Comparison of ENCODE assay signal across 42 cellular contexts in the genomic region with DNA sequence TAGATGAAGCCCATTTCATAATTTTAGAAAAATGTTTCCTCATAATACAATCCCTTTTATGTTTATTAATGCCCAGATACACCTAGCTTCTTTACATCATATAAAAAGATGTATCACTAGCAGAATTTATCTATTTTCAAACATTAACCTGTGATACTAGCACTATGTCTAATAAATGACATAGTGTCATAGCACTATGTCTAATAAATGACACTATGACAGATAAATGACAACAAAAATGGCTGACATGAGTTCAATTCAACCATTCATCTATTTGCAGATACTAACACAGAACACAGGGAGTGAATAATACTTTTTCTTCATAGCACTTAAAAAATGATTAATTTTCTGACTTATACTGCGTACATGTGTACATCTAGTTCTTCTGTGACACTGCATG. TPM values are rescaled to one million over a fixed set of nuclear protein-coding genes. Genes with fewer than 3 reads are reported as not detected.
"Had no signal": no experiment of that assay in that cellular context is flagged by ENCODE, and none has a peak within 500 bp of the region (broad histone marks: within the 10 kb centered on the region; RNA-seq: fewer than 3 reads in every experiment).

No MANE protein-coding gene starts in this region.

- H3K36me3 Mint-ChIP-seq: activated naive CD4-positive, alpha-beta T cell treated with anti-CD3 and anti-CD28 coated beads, Interleukin-2, amount 10 ng/mL, durations not matched to agents 7 days and 5 days; activated naive CD4-positive, alpha-beta T cell treated with anti-CD3 and anti-CD28 coated beads, Interleukin-2, amount 50 U/mL, for 24 hours; activated naive CD4-positive, alpha-beta T cell treated with anti-CD3 and anti-CD28 coated beads, Interleukin-2, amount 50 U/mL, for 72 hours; activated naive CD8-positive, alpha-beta T cell; activated naive CD8-positive, alpha-beta T cell treated with anti-CD3 and anti-CD28 coated beads for 36 hours; activated naive CD8-positive, alpha-beta T cell treated with anti-CD3 and anti-CD28 coated beads, Interleukin-2, amount 10 ng/mL, durations not matched to agents 7 days and 5 days; brain had no signal

- DNase-seq: activated effector memory CD4-positive, alpha-beta T cell treated with anti-CD3 and anti-CD28 coated beads, Interleukin-2, amount 50 U/mL, for 16 hours; activated effector memory CD4-positive, alpha-beta T cell treated with Interleukin-2 at 50 U/mL for 16 hours; activated gamma-delta T cell; activated gamma-delta T cell treated with Interleukin-2 at 50 U/mL for 16 hours; activated naive CD4-positive, alpha-beta T cell; activated naive CD4-positive, alpha-beta T cell treated with anti-CD3 and anti-CD28 coated beads for 36 hours; activated naive CD4-positive, alpha-beta T cell treated with anti-CD3 and anti-CD28 coated beads, Interleukin-2, amount 10 ng/mL, durations not matched to agents 7 days and 5 days; activated naive CD4-positive, alpha-beta T cell treated with anti-CD3 and anti-CD28 coated beads, Interleukin-2, amount 50 U/mL, for 16 hours; activated naive CD4-positive, alpha-beta T cell treated with Interleukin-2 at 50 U/mL for 16 hours; activated naive CD8-positive, alpha-beta T cell treated with anti-CD3 and anti-CD28 coated beads for 36 hours; activated naive CD8-positive, alpha-beta T cell treated with anti-CD3 and anti-CD28 coated beads, Interleukin-2, amount 10 ng/mL, durations not matched to agents 7 days and 5 days; activated naive CD8-positive, alpha-beta T cell treated with anti-CD3 and anti-CD28 coated beads, Interleukin-2, amount 50 U/mL, for 24 hours; activated T-cell treated with anti-CD3 and anti-CD28 coated beads, Interleukin-2, amount 50 U/mL, for 1 hour; activated T-cell treated with anti-CD3 and anti-CD28 coated beads, Interleukin-2, amount 50 U/mL, for 4 hours; activated T-cell treated with anti-CD3 and anti-CD28 coated beads, Interleukin-2, amount 50 U/mL, for 48 hours; adrenal gland; amniotic stem cell; amygdala; anterior cingulate cortex; aorta; body of pancreas; brain microvascular endothelial cell; caudate nucleus; central memory CD4-positive, alpha-beta T cell; cerebellar nuclear complex had no signal

- H3K9me3 Mint-ChIP-seq: activated naive CD4-positive, alpha-beta T cell treated with anti-CD3 and anti-CD28 coated beads for 36 hours; activated naive CD4-positive, alpha-beta T cell treated with anti-CD3 and anti-CD28 coated beads, Interleukin-2, amount 10 ng/mL, durations not matched to agents 7 days and 5 days; activated naive CD8-positive, alpha-beta T cell treated with anti-CD3 and anti-CD28 coated beads, Interleukin-2, amount 10 ng/mL, durations not matched to agents 7 days and 5 days; activated naive CD8-positive, alpha-beta T cell treated with anti-CD3 and anti-CD28 coated beads, Interleukin-2, amount 50 U/mL, for 24 hours; activated T-helper 1 cell treated with anti-CD3 and anti-CD28 coated beads, Interleukin-12 subunit alpha, Interleukin-12 subunit beta, Interleukin-2, Interleukin-4 antibody, amounts not matched to agents 30 ng/mL and 10 ng/mL and 1 ng/mL, durations not matched to agents 14 hours and 24 hours and 36 hours; activated T-helper 17 cell treated with anti-CD3 and anti-CD28 coated beads, Interleukin-2, amount 50 U/mL, for 72 hours; activated T-helper 2 cell treated with anti-CD3 and anti-CD28 coated beads, Interferon-gamma antibody, Interleukin-2, Interleukin-4, amounts not matched to agents 10 μg/mL and 5 μg/mL and 100 μg/mL, durations not matched to agents 14 hours and 24 hours and 36 hours; central memory CD8-positive, alpha-beta T cell had no signal

- H3K4me3 Mint-ChIP-seq: activated naive CD4-positive, alpha-beta T cell treated with anti-CD3 and anti-CD28 coated beads for 36 hours; activated naive CD4-positive, alpha-beta T cell treated with anti-CD3 and anti-CD28 coated beads, Interleukin-2, amount 10 ng/mL, durations not matched to agents 7 days and 5 days; activated naive CD4-positive, alpha-beta T cell treated with anti-CD3 and anti-CD28 coated beads, Interleukin-2, amount 50 U/mL, for 24 hours; activated naive CD8-positive, alpha-beta T cell; activated naive CD8-positive, alpha-beta T cell treated with anti-CD3 and anti-CD28 coated beads for 36 hours; activated naive CD8-positive, alpha-beta T cell treated with anti-CD3 and anti-CD28 coated beads, Interleukin-2, amount 10 ng/mL, durations not matched to agents 7 days and 5 days; activated naive CD8-positive, alpha-beta T cell treated with anti-CD3 and anti-CD28 coated beads, Interleukin-2, amount 50 U/mL, for 24 hours; activated T-cell treated with anti-CD3 and anti-CD28 coated beads, Interleukin-2, amount 50 U/mL, for 4 hours; activated T-helper 1 cell treated with anti-CD3 and anti-CD28 coated beads, Interleukin-12 subunit alpha, Interleukin-12 subunit beta, Interleukin-2, Interleukin-4 antibody, amounts not matched to agents 30 ng/mL and 10 ng/mL and 1 ng/mL, durations not matched to agents 14 hours and 24 hours and 36 hours; activated T-helper 17 cell treated with anti-CD3 and anti-CD28 coated beads, Interleukin-2, amount 50 U/mL, for 72 hours; brain; central memory CD8-positive, alpha-beta T cell had no signal

- H3K27me3 ChIP-seq: adrenal gland, ascending aorta, body of pancreas, brain microvascular endothelial cell, breast epithelium had no signal

- H3K27ac Mint-ChIP-seq: activated naive CD4-positive, alpha-beta T cell treated with anti-CD3 and anti-CD28 coated beads for 36 hours; activated naive CD4-positive, alpha-beta T cell treated with anti-CD3 and anti-CD28 coated beads, Interleukin-2, amount 10 ng/mL, durations not matched to agents 7 days and 5 days; activated naive CD4-positive, alpha-beta T cell treated with anti-CD3 and anti-CD28 coated beads, Interleukin-2, amount 50 U/mL, for 24 hours; activated naive CD4-positive, alpha-beta T cell treated with anti-CD3 and anti-CD28 coated beads, Interleukin-2, amount 50 U/mL, for 72 hours; activated naive CD8-positive, alpha-beta T cell treated with anti-CD3 and anti-CD28 coated beads for 36 hours; activated naive CD8-positive, alpha-beta T cell treated with anti-CD3 and anti-CD28 coated beads, Interleukin-2, amount 10 ng/mL, durations not matched to agents 7 days and 5 days; activated naive CD8-positive, alpha-beta T cell treated with anti-CD3 and anti-CD28 coated beads, Interleukin-2, amount 50 U/mL, for 24 hours; activated T-helper 1 cell treated with anti-CD3 and anti-CD28 coated beads, Interleukin-12 subunit alpha, Interleukin-12 subunit beta, Interleukin-2, Interleukin-4 antibody, amounts not matched to agents 30 ng/mL and 10 ng/mL and 1 ng/mL, durations not matched to agents 14 hours and 24 hours and 36 hours; activated T-helper 17 cell treated with anti-CD3 and anti-CD28 coated beads, Interleukin-2, amount 50 U/mL, for 72 hours; activated T-helper 2 cell treated with anti-CD3 and anti-CD28 coated beads, Interferon-gamma antibody, Interleukin-2, Interleukin-4, amounts not matched to agents 10 μg/mL and 5 μg/mL and 100 μg/mL, durations not matched to agents 14 hours and 24 hours and 36 hours; brain had no signal

- H3K36me3 ChIP-seq: adrenal gland, ascending aorta, brain microvascular endothelial cell, breast epithelium, cardiac muscle cell had no signal

- ATAC-seq: activated naive CD4-positive, alpha-beta T cell treated with anti-CD3 and anti-CD28 coated beads, Interleukin-2, amount 50 U/mL, for 72 hours; activated naive CD8-positive, alpha-beta T cell treated with anti-CD3 and anti-CD28 coated beads, Interleukin-2, amount 50 U/mL, for 24 hours; activated T-cell treated with anti-CD3 and anti-CD28 coated beads, Interleukin-2, amount 50 U/mL, for 4 hours; activated T-helper 17 cell treated with anti-CD3 and anti-CD28 coated beads, Interleukin-2, amount 50 U/mL, for 72 hours; body of pancreas had no signal

- H3K9me3 ChIP-seq: adrenal gland, ascending aorta, body of pancreas, breast epithelium had no signal

- H3K27ac ChIP-seq: adrenal gland, ascending aorta, body of pancreas, brain microvascular endothelial cell, breast epithelium, cardiac muscle cell had no signal

- H3K4me1 Mint-ChIP-seq: activated naive CD4-positive, alpha-beta T cell treated with anti-CD3 and anti-CD28 coated beads, Interleukin-2, amount 10 ng/mL, durations not matched to agents 7 days and 5 days; activated naive CD4-positive, alpha-beta T cell treated with anti-CD3 and anti-CD28 coated beads, Interleukin-2, amount 50 U/mL, for 24 hours; activated naive CD8-positive, alpha-beta T cell treated with anti-CD3 and anti-CD28 coated beads for 36 hours; activated naive CD8-positive, alpha-beta T cell treated with anti-CD3 and anti-CD28 coated beads, Interleukin-2, amount 10 ng/mL, durations not matched to agents 7 days and 5 days; activated naive CD8-positive, alpha-beta T cell treated with anti-CD3 and anti-CD28 coated beads, Interleukin-2, amount 50 U/mL, for 24 hours; activated T-helper 17 cell treated with anti-CD3 and anti-CD28 coated beads, Interleukin-2, amount 50 U/mL, for 72 hours; brain; central memory CD8-positive, alpha-beta T cell had no signal

- H3K4me3 ChIP-seq: adrenal gland, ascending aorta, body of pancreas, breast epithelium, cardiac muscle cell had no signal

RNA-seq across cellular contexts. Expression of a gene that starts 19.4 kb away (rescaled TPM):
- total RNA-seq: activated naive CD4-positive, alpha-beta T cell treated with anti-CD3 and anti-CD28 coated beads for 36 hours; activated naive CD8-positive, alpha-beta T cell treated with anti-CD3 and anti-CD28 coated beads for 36 hours; activated naive CD8-positive, alpha-beta T cell treated with anti-CD3 and anti-CD28 coated beads, Interleukin-2, amount 10 ng/mL, durations not matched to agents 7 days and 5 days; activated T-cell treated with anti-CD3 and anti-CD28 coated beads, Interleukin-2, amount 50 U/mL, for 4 hours; activated T-helper 1 cell treated with anti-CD3 and anti-CD28 coated beads, Interleukin-12 subunit alpha, Interleukin-12 subunit beta, Interleukin-2, Interleukin-4 antibody, amounts not matched to agents 30 ng/mL and 10 ng/mL and 1 ng/mL, durations not matched to agents 14 hours and 24 hours and 36 hours; activated T-helper 17 cell treated with anti-CD3 and anti-CD28 coated beads, Interleukin-2, amount 50 U/mL, for 72 hours; activated T-helper 2 cell treated with anti-CD3 and anti-CD28 coated beads, Interferon-gamma antibody, Interleukin-2, Interleukin-4, amounts not matched to agents 10 μg/mL and 5 μg/mL and 100 μg/mL, durations not matched to agents 14 hours and 24 hours and 36 hours; adrenal gland; aorta; ascending aorta; body of pancreas; breast epithelium; bronchial epithelial cell; cardiac muscle cell; cardiac septum; cerebellum; chondrocyte had no signal
- polyA plus RNA-seq: adipose tissue, adrenal gland, aorta, cardiac muscle cell had no signal

RNA-seq across cellular contexts. Expression of a gene that starts 32.1 kb away (rescaled TPM):
- total RNA-seq: ascending aorta had no signal

RNA-seq across cellular contexts. Expression of a gene that starts 43.6 kb away (rescaled TPM):
- total RNA-seq: activated naive CD4-positive, alpha-beta T cell treated with anti-CD3 and anti-CD28 coated beads for 36 hours; activated naive CD4-positive, alpha-beta T cell treated with anti-CD3 and anti-CD28 coated beads, Interleukin-2, amount 50 U/mL, for 72 hours; activated naive CD8-positive, alpha-beta T cell treated with anti-CD3 and anti-CD28 coated beads for 36 hours; activated naive CD8-positive, alpha-beta T cell treated with anti-CD3 and anti-CD28 coated beads, Interleukin-2, amount 10 ng/mL, durations not matched to agents 7 days and 5 days; activated T-cell treated with anti-CD3 and anti-CD28 coated beads, Interleukin-2, amount 50 U/mL, for 4 hours; activated T-helper 1 cell treated with anti-CD3 and anti-CD28 coated beads, Interleukin-12 subunit alpha, Interleukin-12 subunit beta, Interleukin-2, Interleukin-4 antibody, amounts not matched to agents 30 ng/mL and 10 ng/mL and 1 ng/mL, durations not matched to agents 14 hours and 24 hours and 36 hours; activated T-helper 17 cell treated with anti-CD3 and anti-CD28 coated beads, Interleukin-2, amount 50 U/mL, for 72 hours; activated T-helper 2 cell treated with anti-CD3 and anti-CD28 coated beads, Interferon-gamma antibody, Interleukin-2, Interleukin-4, amounts not matched to agents 10 μg/mL and 5 μg/mL and 100 μg/mL, durations not matched to agents 14 hours and 24 hours and 36 hours; adrenal gland; aorta; ascending aorta; astrocyte; body of pancreas; breast epithelium; bronchial epithelial cell; cardiac muscle cell; cardiac septum; cerebellum; chondrocyte had no signal
- polyA plus RNA-seq: adipose tissue, adrenal gland, aorta, cardiac muscle cell had no signal
